In genomic region chr7:50821457-50821977, GRCh38 we compare ENCODE assay signal across 13 cellular contexts. TPM values are rescaled to one million over a fixed set of nuclear protein-coding genes. Genes with fewer than 3 reads are reported as not detected.
DNase-seq lines count a peak whose midpoint lies in the region; ATAC-seq and TF ChIP-seq lines count a peak whose summit lies in the region.
"Had no signal": no experiment of that assay in that cellular context is flagged by ENCODE, and none has a peak within 500 bp of the region (broad histone marks: within the 10 kb centered on the region; RNA-seq: fewer than 3 reads in every experiment).

No MANE protein-coding gene starts in this region.

- no peak for TF ChIP-seq POLR2A in gastrocnemius medialis (IDR thresholded peaks at IDR 0.05)

- no peaks in the 10 kb centered on the region for H3K36me3 ChIP-seq in gastrocnemius medialis

- H3K27ac ChIP-seq in gastrocnemius medialis, result peak overlapping the region; percentile 19 to 81 (median 65)
- H3K27ac ChIP-seq: epithelial cell of prostate had no signal

- DNase-seq in NCI-H2029 (lab: John Stamatoyannopoulos, UW) (peak; percentile 17), NCI-H2029 treated with DMSO at 0.1 percent for 48 hours (lab: John Stamatoyannopoulos, UW) (no peak), NCI-H510A (lab: John Stamatoyannopoulos, UW) (peak; percentile 31), dermis microvascular lymphatic vessel endothelial cell (ENCODE audit: low read depth in 2 of 2) (peak; percentile 73 to 90), gastrocnemius medialis (peak in 1 of 2 donors; percentile 50), LoVo (ENCODE audit: low spot score) (no peak), NCI-H2171 treated with DMSO at 0.1 percent for 48 hours (lab: John Stamatoyannopoulos, UW) (no peak), cerebellum (ENCODE audit: low spot score) (no peak)
- DNase-seq: 8988T; activated CD4-positive, CD25-positive, alpha-beta regulatory T cell treated with anti-CD3 and anti-CD28 coated beads, Interleukin-2, amount 50 U/mL, for 72 hours; activated T-cell treated with anti-CD3 and anti-CD28 coated beads, Interleukin-2, amount 50 U/mL, for 48 hours; NCI-H524 treated with DMSO at 0.1 percent for 48 hours had no signal

- in situ Hi-C loops in gastrocnemius medialis (cut with MboI; ENCODE audit: low sequenced_read_pairs in 4 of 4), result no loop called here

- H3K4me1 ChIP-seq in gastrocnemius medialis, result peaks cover 0 to 12% of the 10 kb centered on the region in 2 donors

- no peak for TF ChIP-seq CTCF in gastrocnemius medialis (IDR thresholded peaks at IDR 0.05 in 4 of 5, conservative IDR thresholded peaks at IDR 0.05 in 1 of 5)

- intact Hi-C loops in gastrocnemius medialis (cut with DNase I; ENCODE audit: low total_unique reads), result no loop called here

- ATAC-seq in gastrocnemius medialis, result peak; percentile 85 to 94

- H3K27me3 ChIP-seq in gastrocnemius medialis, result no peaks in the 10 kb centered on the region

- no peak overlapping the region for H3K4me3 ChIP-seq in gastrocnemius medialis

- H3K9me3 ChIP-seq in gastrocnemius medialis, result no peaks in the 10 kb centered on the region

RNA-seq across cellular contexts. Expression of gene GRB10, which starts 38.8 kb away (rescaled TPM):
- total RNA-seq in dermis microvascular lymphatic vessel endothelial cell (97.2 and 98.5 TPM in 2 replicates), gastrocnemius medialis (10 to 100 TPM; 40.4 to 88.6 (median 61.1) TPM), cerebellum (60.4 TPM)

Comparison
In these comparisons a context has a peak if more than half of its experiments do, and no peak if none do; other contexts are left out.
1. DNase-seq: peak in NCI-H2029 (single experiment), NCI-H510A (single experiment) and dermis microvascular lymphatic vessel endothelial cell (2 of 2); none in NCI-H2029 treated with DMSO at 0.1 percent for 48 hours (single experiment), LoVo (single experiment), NCI-H2171 treated with DMSO at 0.1 percent for 48 hours (single experiment) and cerebellum (single experiment).